Comparison of ENCODE assay signal across 22 cellular contexts in genomic region chr9:84045481-84046097, GRCh38.
"Had no signal": no experiment of that assay in that cellular context is flagged by ENCODE, and none has a peak within 500 bp of the region (broad histone marks: within the 10 kb centered on the region; RNA-seq: fewer than 3 reads in every experiment).

No MANE protein-coding gene starts in this region.

- H3K4me1 Mint-ChIP-seq: immature natural killer cell, naive B cell, nephron had no signal

- ATAC-seq: effector memory CD8-positive, alpha-beta T cell; gastrocnemius medialis; left ventricle myocardium superior; psoas muscle had no signal

- H3K4me3 ChIP-seq: esophagus muscularis mucosa, gastrocnemius medialis, heart right ventricle, lung, psoas muscle, sigmoid colon, skin epidermis, stomach, thoracic aorta, transverse colon had no signal

- H3K27me3 Mint-ChIP-seq: dendritic cell treated with granulocyte-macrophage colony-stimulating factor and Interleukin-4, amounts not matched to agents 40 ng/mL and 50 ng/mL, for 4 days had no signal

- H3K27ac ChIP-seq: epithelial cell of prostate, esophagus muscularis mucosa, gastrocnemius medialis, heart right ventricle, psoas muscle, sigmoid colon, skin epidermis, stomach, thoracic aorta, transverse colon had no signal

- H3K27me3 ChIP-seq: esophagus muscularis mucosa, gastrocnemius medialis, heart right ventricle, sigmoid colon, transverse colon had no signal

- H3K4me1 ChIP-seq: esophagus muscularis mucosa, gastrocnemius medialis, heart right ventricle, psoas muscle, sigmoid colon, stomach, transverse colon had no signal

- H3K4me3 Mint-ChIP-seq: dendritic cell treated with granulocyte-macrophage colony-stimulating factor and Interleukin-4, amounts not matched to agents 40 ng/mL and 50 ng/mL, for 4 days; effector memory CD8-positive, alpha-beta T cell; immature natural killer cell; naive B cell; nephron had no signal

- H3K36me3 ChIP-seq: esophagus muscularis mucosa, gastrocnemius medialis, heart right ventricle, sigmoid colon, stomach, thoracic aorta, transverse colon had no signal

- DNase-seq: effector memory CD8-positive, alpha-beta T cell; gastrocnemius medialis; heart right ventricle; immature natural killer cell; left ventricle myocardium superior; mesenchymal stem cell; naive B cell; psoas muscle; sigmoid colon; stimulated activated CD4-positive, alpha-beta T cell treated with anti-CD3 and anti-CD28 coated beads, Interleukin-2, amount 100 ng/mL, for 24 hours; stimulated activated CD4-positive, alpha-beta T cell treated with anti-CD3 and anti-CD28 coated beads, Interleukin-4, amount 100 ng/mL, for 4 hours; stimulated activated naive CD4-positive, alpha-beta T cell; stomach; substantia nigra; transverse colon had no signal

- H3K27ac Mint-ChIP-seq: dendritic cell treated with granulocyte-macrophage colony-stimulating factor and Interleukin-4, amounts not matched to agents 40 ng/mL and 50 ng/mL, for 4 days; effector memory CD8-positive, alpha-beta T cell; immature natural killer cell; nephron had no signal
